8 cellular contexts compared by ENCODE assay signal in the genomic region with DNA sequence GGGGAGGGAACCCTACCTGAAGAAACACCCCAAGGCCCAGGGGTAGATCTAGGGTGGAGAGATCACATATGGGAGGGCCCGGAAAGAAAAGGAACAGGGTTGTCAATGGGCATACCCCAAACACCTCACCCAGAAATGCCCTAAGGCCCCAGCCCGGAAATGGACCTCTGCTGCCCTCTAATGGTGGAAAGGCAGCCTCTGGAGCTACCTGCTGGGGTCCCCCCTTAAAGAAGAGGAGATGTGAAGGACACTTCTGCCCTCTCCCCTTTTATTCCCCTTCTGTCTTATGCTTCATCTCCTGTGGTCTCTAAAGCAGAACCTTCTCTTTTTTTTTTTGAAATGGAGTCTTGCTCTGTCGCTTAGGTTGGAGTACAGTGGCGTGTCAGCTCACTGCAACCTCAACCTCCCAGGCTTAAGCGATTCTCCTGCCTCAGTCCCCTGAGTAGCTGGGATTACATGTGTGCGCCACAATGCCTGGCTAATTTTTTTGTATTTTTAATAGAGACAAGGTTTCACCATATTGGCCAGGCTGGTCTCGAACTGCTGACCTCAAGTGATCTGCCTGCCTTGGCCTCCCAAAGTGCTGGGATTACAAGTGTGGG. TPM values are rescaled to one million over a fixed set of nuclear protein-coding genes. Genes with fewer than 3 reads are reported as not detected.
A peak's percentile ranks its signal among the peaks of the same experiment; 100 is the strongest.
DNase-seq lines count a peak whose midpoint lies in the region; ATAC-seq and TF ChIP-seq lines count a peak whose summit lies in the region.

No MANE protein-coding gene starts in this region.

- DNase-seq in A172 (ENCODE audit: low spot score) (peak; percentile 42), NCI-H446 (lab: John Stamatoyannopoulos, UW) (peak; percentile 48 to 80), dorsolateral prefrontal cortex (peak; percentile 63 to 82 (median 75)), memory B cell (ENCODE audit: low spot score in 2 of 2) (peak; percentile 88 to 89)
- DNase-seq in activated CD4-positive, alpha-beta T cell treated with anti-CD3 and anti-CD28 coated beads, Interleukin-2, amount 50 U/mL, for 48 hours: peak; percentile 88 to 92
- peak; percentile 73 to 78 for DNase-seq in stimulated activated CD8-positive, alpha-beta memory T cell treated with anti-CD3 and anti-CD28 coated beads, Interleukin-2, amount 100 ng/mL, for 1 hour (ENCODE audit: low read depth in 2 of 2)

- peaks cover 14% of the 10 kb centered on the region for H3K4me1 Mint-ChIP-seq in memory B cell

- H3K9me3 Mint-ChIP-seq in memory B cell: no peaks in the 10 kb centered on the region

- H3K4me3 Mint-ChIP-seq in memory B cell: no peak overlapping the region

- ATAC-seq in memory B cell (ENCODE audit: low read depth) (peak; percentile 29), HG03175 (IDR thresholded peaks at IDR 0.05; ENCODE audit: unreplicated experiment) (no peak)

- no peak overlapping the region for H3K4me3 ChIP-seq in dorsolateral prefrontal cortex

- no peaks in the 10 kb centered on the region for H3K27me3 Mint-ChIP-seq in memory B cell

- no peaks in the 10 kb centered on the region for H3K27me3 ChIP-seq in dorsolateral prefrontal cortex

- TF ChIP-seq CTCF in GM12873 (IDR thresholded peaks at IDR 0.05; ENCODE audit: insufficient read depth, low read depth, low read length, missing control alignments) (peak; percentile 95), dorsolateral prefrontal cortex (IDR thresholded peaks at IDR 0.05 in 54 of 56, conservative IDR thresholded peaks at IDR 0.05 in 2 of 56; ENCODE audit: low read depth in 1 of 56, partially characterized antibody in 56 of 56) (peak; percentile 74 to 97 (median 94))

- no peak overlapping the region for H3K27ac Mint-ChIP-seq in memory B cell

- intact Hi-C loops in dorsolateral prefrontal cortex (cut with DNase I): loop anchor here (1.0 to 10.0 kb wide), 7 partner anchors 153 to 442 kb away; partner anchors contain the start of genes DEF6 (in 1 of the 2), PPARD (in 1 of the 2) and RPL10A (in 1 of the 2)

- H3K27ac ChIP-seq in dorsolateral prefrontal cortex: peak overlapping the region in 19 of 59 donors; percentile 7 to 100 (median 38)

- H3K36me3 Mint-ChIP-seq in memory B cell: no peaks in the 10 kb centered on the region

RNA-seq across cellular contexts. Expression of gene ARMC12, which starts 0.4 kb away (rescaled TPM):
- total RNA-seq in A172 (2014; rRNA removed; shearing (Covaris generic)): 0.24 and 0.55 TPM in 2 replicates
- total RNA-seq in dorsolateral prefrontal cortex: 1 to 10 TPM in 101 of 120 experiments, under 1 TPM in 19; 0.41 to 7.1 (median 1.6) TPM

RNA-seq across cellular contexts. Expression of gene CLPSL2, which starts 40.0 kb away (rescaled TPM):
- total RNA-seq in A172 (2014; rRNA removed; shearing (Covaris generic)): 4.7 TPM in 1 of 2 replicates, not detected in the other
- total RNA-seq in dorsolateral prefrontal cortex: 1 to 10 TPM in 10 of 120 experiments, not detected in 110; 1.3 to 3.1 (median 1.7) TPM

RNA-seq across cellular contexts. Expression of gene CLPSL1, which starts 44.4 kb away (rescaled TPM):
- not detected in 2 replicates for total RNA-seq in A172 (2014; rRNA removed; shearing (Covaris generic))
- 1 to 10 TPM in 33 of 120 experiments, under 1 TPM in 7, not detected in 80; 0.79 to 6.0 (median 1.9) TPM for total RNA-seq in dorsolateral prefrontal cortex

RNA-seq across cellular contexts. Expression of gene FKBP5, which starts 47.7 kb away (rescaled TPM):
- 8.3 TPM in 2 replicates for total RNA-seq in A172 (2014; rRNA removed; shearing (Covaris generic))
- total RNA-seq in dorsolateral prefrontal cortex: 100 to 1,000 TPM in 9 of 120 experiments, 10 to 100 TPM in 111; 12.0 to 124 (median 62.9) TPM
